ENCODE assay signal across 16 cellular contexts in genomic region chr7:44799939-44800338, GRCh38. TPM values are rescaled to one million over a fixed set of nuclear protein-coding genes. Genes with fewer than 3 reads are reported as not detected.
A peak's percentile ranks its signal among the peaks of the same experiment; 100 is the strongest.
DNase-seq lines count a peak whose midpoint lies in the region; ATAC-seq and TF ChIP-seq lines count a peak whose summit lies in the region.
"Had no signal": no experiment of that assay in that cellular context is flagged by ENCODE, and none has a peak within 500 bp of the region (broad histone marks: within the 10 kb centered on the region; RNA-seq: fewer than 3 reads in every experiment).

No MANE protein-coding gene starts in this region.

- intact Hi-C loops in CD4-positive, alpha-beta T cell (cut with DNase I, micrococcal nuclease), result loop anchor here (5.0 to 10.0 kb wide), 6 partner anchors 53 to 755 kb away; partner anchors contain the start of genes OGDH (in 2 of the 2), DBNL (in 1 of the 2) and ZMIZ2 (in 1 of the 2)

- H3K27ac Mint-ChIP-seq in CD4-positive, alpha-beta T cell, result peak overlapping the region; percentile 76
- H3K27ac Mint-ChIP-seq in activated T-helper 17 cell treated with anti-CD3 and anti-CD28 coated beads, Interleukin-2, amount 50 U/mL, for 72 hours, result no peak overlapping the region
- peak overlapping the region; percentile 64 for H3K27ac Mint-ChIP-seq in memory B cell

- TF ChIP-seq CTCF in CD4-positive, alpha-beta T cell (IDR thresholded peaks at IDR 0.05), result no peak
- no peak for TF ChIP-seq CTCF in HFF-Myc (IDR thresholded peaks at IDR 0.05; ENCODE audit: low read depth, low read length, missing control alignments)
- no peak for TF ChIP-seq CTCF in brain microvascular endothelial cell (IDR thresholded peaks at IDR 0.05; ENCODE audit: low read depth, low read length, missing control alignments)

- H3K4me3 ChIP-seq in HFF-Myc (replicated peaks; ENCODE audit: low read depth, low read length), result peak overlapping the region; percentile 99; the same call in 1 of the 2 replicates
- H3K4me3 ChIP-seq in brain microvascular endothelial cell (ENCODE audit: low read depth, low read length), result no peak overlapping the region
- H3K4me3 ChIP-seq: gastroesophageal sphincter, sigmoid colon, testis had no signal

- H3K9me3 Mint-ChIP-seq in CD4-positive, alpha-beta T cell, result no peaks in the 10 kb centered on the region
- no peaks in the 10 kb centered on the region for H3K9me3 Mint-ChIP-seq in activated T-helper 17 cell treated with anti-CD3 and anti-CD28 coated beads, Interleukin-2, amount 50 U/mL, for 72 hours
- no peaks in the 10 kb centered on the region for H3K9me3 Mint-ChIP-seq in memory B cell

- no peaks in the 10 kb centered on the region for H3K27me3 Mint-ChIP-seq in CD4-positive, alpha-beta T cell
- no peaks in the 10 kb centered on the region for H3K27me3 Mint-ChIP-seq in activated T-helper 17 cell treated with anti-CD3 and anti-CD28 coated beads, Interleukin-2, amount 50 U/mL, for 72 hours
- H3K27me3 Mint-ChIP-seq in memory B cell, result no peaks in the 10 kb centered on the region

- DNase-seq in CD4-positive, alpha-beta T cell, result no peak
- no peak for DNase-seq in HFF-Myc (ENCODE audit: extremely low read depth, low read depth)
- DNase-seq in memory B cell (ENCODE audit: low spot score in 2 of 2), result no peak
- no peak for DNase-seq in NCI-H1092 (lab: John Stamatoyannopoulos, UW)
- DNase-seq in NCI-H1048 (lab: John Stamatoyannopoulos, UW), result no peak
- DNase-seq in brain microvascular endothelial cell, result no peak
- DNase-seq: activated CD4-positive, alpha-beta T cell treated with anti-CD3 and anti-CD28 coated beads, Interleukin-2, amount 50 U/mL, for 48 hours; anterior cingulate cortex; effector CD8-positive, alpha-beta T cell; kidney glomerular epithelial cell; NCI-H2107; sigmoid colon; SW 1271; testis had no signal

- in situ Hi-C loops in brain microvascular endothelial cell (cut with HindIII; ENCODE audit: low pct_ligation_motif_present, low sequenced_read_pairs), result no loop called here

- H3K4me3 Mint-ChIP-seq in CD4-positive, alpha-beta T cell, result peak overlapping the region; percentile 3
- peak overlapping the region; percentile 69 for H3K4me3 Mint-ChIP-seq in activated T-helper 17 cell treated with anti-CD3 and anti-CD28 coated beads, Interleukin-2, amount 50 U/mL, for 72 hours
- H3K4me3 Mint-ChIP-seq in memory B cell, result no peak overlapping the region

- H3K27ac ChIP-seq in CD4-positive, alpha-beta T cell (ENCODE audit: low read depth, low read length), result no peak overlapping the region
- H3K27ac ChIP-seq in brain microvascular endothelial cell, result no peak overlapping the region
- H3K27ac ChIP-seq: gastroesophageal sphincter, testis had no signal

- H3K36me3 ChIP-seq in brain microvascular endothelial cell (replicated peaks), result peaks cover 65% of the 10 kb centered on the region

- H3K9me3 ChIP-seq in CD4-positive, alpha-beta T cell (ENCODE audit: control insufficient read depth, low read length), result no peaks in the 10 kb centered on the region
- H3K9me3 ChIP-seq: gastroesophageal sphincter, sigmoid colon, testis had no signal

- no peak for ATAC-seq in CD4-positive, alpha-beta T cell (ENCODE audit: poor library complexity)
- no peak for ATAC-seq in activated T-helper 17 cell treated with anti-CD3 and anti-CD28 coated beads, Interleukin-2, amount 50 U/mL, for 72 hours (replicated peaks)
- ATAC-seq in memory B cell (ENCODE audit: low read depth), result no peak
- ATAC-seq: gastroesophageal sphincter had no signal

- no peaks in the 10 kb centered on the region for H3K27me3 ChIP-seq in CD4-positive, alpha-beta T cell (ENCODE audit: control insufficient read depth, insufficient read depth, low read length)
- no peaks in the 10 kb centered on the region for H3K27me3 ChIP-seq in brain microvascular endothelial cell (replicated peaks)
- H3K27me3 ChIP-seq: gastroesophageal sphincter, sigmoid colon, testis had no signal

- H3K36me3 Mint-ChIP-seq in CD4-positive, alpha-beta T cell (ENCODE audit: low read depth), result peaks cover 75% of the 10 kb centered on the region
- H3K36me3 Mint-ChIP-seq in activated T-helper 17 cell treated with anti-CD3 and anti-CD28 coated beads, Interleukin-2, amount 50 U/mL, for 72 hours (ENCODE audit: low read depth), result peaks cover 77% of the 10 kb centered on the region
- peaks cover 22% of the 10 kb centered on the region for H3K36me3 Mint-ChIP-seq in memory B cell

- peaks cover 40% of the 10 kb centered on the region for H3K4me1 Mint-ChIP-seq in CD4-positive, alpha-beta T cell (ENCODE audit: low read depth)
- peaks cover 24% of the 10 kb centered on the region for H3K4me1 Mint-ChIP-seq in activated T-helper 17 cell treated with anti-CD3 and anti-CD28 coated beads, Interleukin-2, amount 50 U/mL, for 72 hours
- peaks cover 18% of the 10 kb centered on the region for H3K4me1 Mint-ChIP-seq in memory B cell

- POLR2A ChIA-PET in CD4-positive, alpha-beta T cell (lab: Charles Lee), result interaction anchor here (1.0 to 5.9 kb wide), 2 partner anchors 47 to 169 kb away, joined by 3 to 58 read pairs; partner anchors contain the start of gene H2AZ2

- CTCF ChIA-PET in CD4-positive, alpha-beta T cell (lab: Charles Lee), result no interaction called here

RNA-seq across cellular contexts. Expression of gene PPIA, which starts 3.5 kb away (rescaled TPM):
- total RNA-seq in CD4-positive, alpha-beta T cell, result 100 to 1,000 TPM; 410 to 423 TPM
- 1,000 to 10,000 TPM; 1,915 to 2,917 TPM for total RNA-seq in activated T-helper 17 cell treated with anti-CD3 and anti-CD28 coated beads, Interleukin-2, amount 50 U/mL, for 72 hours

RNA-seq across cellular contexts. Expression of gene H2AZ2, which starts 47.9 kb away (rescaled TPM):
- total RNA-seq in CD4-positive, alpha-beta T cell, result 100 to 1,000 TPM; 145 to 156 TPM
- total RNA-seq in activated T-helper 17 cell treated with anti-CD3 and anti-CD28 coated beads, Interleukin-2, amount 50 U/mL, for 72 hours, result 100 to 1,000 TPM; 156 to 157 TPM

RNA-seq across cellular contexts. Expression of gene ZMIZ2, which starts 51.3 kb away (rescaled TPM):
- total RNA-seq in CD4-positive, alpha-beta T cell, result 10 to 100 TPM; 81.5 to 82.0 TPM
- total RNA-seq in activated T-helper 17 cell treated with anti-CD3 and anti-CD28 coated beads, Interleukin-2, amount 50 U/mL, for 72 hours, result 100 to 1,000 TPM in 1 of 2 donors, 10 to 100 TPM in 1; 88.7 to 134 TPM

Comparison
In these comparisons a context has a peak if more than half of its experiments do, and no peak if none do; other contexts are left out.
1. RNA of gene PPIA, which starts 3.5 kb away (total RNA-seq): 1,915 to 2,917 TPM in activated T-helper 17 cell treated with anti-CD3 and anti-CD28 coated beads, Interleukin-2, amount 50 U/mL, for 72 hours; 410 to 423 TPM in CD4-positive, alpha-beta T cell; every median in the first group is over 4 times any median in the second.